Comparison of ENCODE assay signal across 6 cellular contexts in the genomic region with DNA sequence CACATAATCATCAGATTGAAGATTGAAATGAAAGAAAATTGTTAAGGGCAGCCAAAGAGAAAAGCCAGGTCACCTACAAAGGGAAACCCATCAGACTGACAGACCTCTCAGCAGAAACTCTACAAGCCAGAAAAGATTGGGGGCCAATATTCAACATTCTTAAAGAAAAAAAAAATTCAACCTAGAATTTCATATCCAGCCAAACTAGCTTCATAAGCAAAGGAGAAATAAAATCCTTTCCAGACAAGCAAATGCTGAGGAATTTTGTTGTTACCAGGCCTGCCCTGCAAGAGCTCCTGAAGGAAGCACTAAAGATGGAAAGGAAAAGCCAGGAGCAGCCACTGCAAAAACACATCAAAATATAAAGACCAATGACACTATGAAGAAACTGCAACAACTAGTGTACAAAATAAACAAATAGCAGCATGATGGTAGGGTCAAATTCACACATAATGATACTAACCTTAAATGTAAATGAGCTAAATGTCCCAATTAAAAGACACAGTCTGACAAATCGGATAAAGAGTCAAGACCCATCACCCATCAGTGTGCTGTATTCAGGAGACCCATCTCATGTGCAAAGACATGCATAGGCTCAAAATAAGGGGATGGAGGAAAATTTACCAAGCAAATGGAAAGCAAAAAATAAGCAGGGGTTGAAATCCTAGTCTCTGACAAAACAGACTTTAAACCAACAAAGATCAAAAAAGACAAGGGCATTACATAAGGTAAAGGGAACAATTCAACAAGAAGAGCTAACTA. TPM values are rescaled to one million over a fixed set of nuclear protein-coding genes. Genes with fewer than 3 reads are reported as not detected.
DNase-seq lines count a peak whose midpoint lies in the region; ATAC-seq, FAIRE-seq and TF ChIP-seq lines count a peak whose summit lies in the region.
"Not testable (repeated sequence)": the region's sequence is repeated elsewhere in the genome, so short reads cannot be mapped to it uniquely, and the experiment has no call there.
"Had no signal": no experiment of that assay in that cellular context is flagged by ENCODE, and none has a peak within 500 bp of the region (broad histone marks: within the 10 kb centered on the region; RNA-seq: fewer than 3 reads in every experiment).

No MANE protein-coding gene starts in this region.

- H3K4me1 ChIP-seq in HepG2 (ENCODE audit: insufficient read depth, low read length): not testable (repeated sequence)

- not testable (repeated sequence) for TF ChIP-seq EP300 in HepG2 (IDR thresholded peaks at IDR 0.05; ENCODE audit: low read depth in 2 of 2, low read length in 2 of 2); HepG2 (CRISPR knock-in tag; IDR thresholded peaks at IDR 0.05; ENCODE audit: borderline replicate concordance)

- not testable (repeated sequence) for ATAC-seq in HepG2

- peaks cover 22 to 42% of the 10 kb centered on the region in 2 experiments for H3K36me3 ChIP-seq in HepG2 (replicated peaks in 1 of 2; ENCODE audit: control insufficient read depth in 1 of 2, insufficient read depth in 2 of 2, low read length in 2 of 2)

- H2AFZ ChIP-seq in HepG2 (ENCODE audit: low read length): not testable (repeated sequence)

- H3K27me3 ChIP-seq in HepG2 (ENCODE audit: control insufficient read depth in 1 of 2, insufficient read depth in 2 of 2, low read length in 2 of 2): not testable (repeated sequence)

- not testable (repeated sequence) for H3K9ac ChIP-seq in HepG2 (ENCODE audit: insufficient read depth, low read depth, low read length)

- not testable (repeated sequence) for BruUV-seq in HepG2 (replicated peaks; lab: Mats Ljungman, UMichigan)

- not testable (repeated sequence) for DNase-seq in HepG2 (ENCODE audit: low spot score)

- not testable (repeated sequence) for H3K4me2 ChIP-seq in HepG2 (ENCODE audit: low read depth, low read length)

- POLR2A ChIA-PET in HepG2 (lab: Yijun Ruan, JAX): interaction anchor here (1.0 to 3.3 kb wide), 3 partner anchors 16 to 65 kb away, joined by 3 to 16 read pairs (median 3); partner anchors contain the start of gene HNMT

- not testable (repeated sequence) for FAIRE-seq in HepG2 (lab: Jason Lieb, UNC)

- CTCF ChIA-PET in HepG2 (lab: Yijun Ruan, JAX; ENCODE audit: low intra/inter-chr PET ratio, low total read pairs): not testable (repeated sequence)

- not testable (repeated sequence) for H4K20me1 ChIP-seq in HepG2 (ENCODE audit: insufficient read depth, low read length)

- not testable (repeated sequence) for H3K4me3 ChIP-seq in HepG2 (replicated peaks in 1 of 3; ENCODE audit: insufficient read depth in 1 of 3, low read depth in 2 of 3, low read length in 3 of 3)

- TF ChIP-seq POLR2A in HepG2 (IDR thresholded peaks at IDR 0.05; ENCODE audit: insufficient read depth in 1 of 2, low read depth in 2 of 2, low read length in 2 of 2): 0 out of 4 replicates have a peak, but pooled peaks of 1 of the 2 experiments have one; percentile 23

- not testable (repeated sequence) for TF ChIP-seq CTCF in HepG2 (CRISPR knock-in tag; IDR thresholded peaks at IDR 0.05)

- TF ChIP-seq RAD21 in HepG2 (CRISPR knock-in tag; IDR thresholded peaks at IDR 0.05): not testable (repeated sequence)

- 100% methylated on average over 1 of the region's 1 CpG for WGBS in HepG2 (ENCODE audit: low lambda C conversion rate)

- not testable (repeated sequence) for H3K27ac ChIP-seq in HepG2 (ENCODE audit: extremely low read length, insufficient read depth, low read length)

- peaks cover 11% of the 10 kb centered on the region for H3K79me2 ChIP-seq in HepG2 (ENCODE audit: insufficient read depth, low read length)

- H3K9me3 ChIP-seq in HepG2 (ENCODE audit: low read length): peaks cover 50% of the 10 kb centered on the region

- in situ Hi-C loops in HepG2 (cut with HindIII; ENCODE audit: extremely low pct_ligation_motif_present, low pct_unique_long_range_greater_than_20kb): not testable (repeated sequence)

- intact Hi-C loops in HepG2 (cut with micrococcal nuclease; ENCODE audit: unreplicated experiment): not testable (repeated sequence)

TF ChIP-seq in HepG2, 621 proteins besides CTCF, POLR2A, EP300 and RAD21:
- TF ChIP-seq ZNF780A (CRISPR knock-in tag; IDR thresholded peaks at IDR 0.05) (0 out of 2 replicates have a peak, but pooled peaks have one; percentile 34), ZC3H13 (CRISPR knock-in tag; IDR thresholded peaks at IDR 0.05) (0 out of 2 replicates have a peak, but pooled peaks have one; percentile 41), PAF1 (CRISPR knock-in tag; IDR thresholded peaks at IDR 0.05) (peak; percentile 96), POLR2AphosphoS2 (IDR thresholded peaks at IDR 0.05; ENCODE audit: low read depth, low read length) (peak; percentile 34; the same call in 1 of the 2 replicates), NONO (IDR thresholded peaks at IDR 0.05) (0 out of 2 replicates have a peak, but pooled peaks have one; percentile 12), SSRP1 (CRISPR knock-in tag; IDR thresholded peaks at IDR 0.05) (peak; percentile 87), ZFP1 (CRISPR knock-in tag; IDR thresholded peaks at IDR 0.05) (peak; percentile 97; the same call in 1 of the 2 replicates)
- not testable (repeated sequence) for TF ChIP-seq NONO (CRISPR knock-in tag; conservative IDR thresholded peaks at IDR 0.05)

RNA-seq across cellular contexts. Expression of gene HNMT, which starts 29.6 kb away (rescaled TPM):
- total RNA-seq in HepG2 (2016; rRNA removed; fragmentation: Illumina TruSeq; extraction: Trizol): 309 and 372 TPM in 2 replicates
- total RNA-seq in HepG2 (2016; cell fraction: cytosol; rRNA removed; fragmentation: Illumina TruSeq; extraction: Trizol; ENCODE audit: low read depth): 103 and 116 TPM in 2 replicates
- total RNA-seq in HepG2 (2016; cell fraction: insoluble cytoplasmic fraction; rRNA removed; fragmentation: Illumina TruSeq; extraction: Trizol): 312 and 373 TPM in 2 replicates
- total RNA-seq in HepG2 (2016; cell fraction: membrane; rRNA removed; fragmentation: Illumina TruSeq; extraction: Trizol): 157 and 177 TPM in 2 replicates
- 234 and 240 TPM in 2 replicates for total RNA-seq in HepG2 (2016; cell fraction: nucleus; rRNA removed; fragmentation: Illumina TruSeq; extraction: Trizol)
- 259 and 279 TPM in 2 replicates for polyA plus RNA-seq in HepG2 (2011; rRNA removed)
- polyA plus RNA-seq in HepG2 (2011; cell fraction: cytosol; rRNA removed): 170 and 271 TPM in 2 replicates
- 129 and 171 TPM in 2 replicates for polyA plus RNA-seq in HepG2 (2011; cell fraction: nucleus; rRNA removed)
- 561 and 648 TPM in 2 replicates for polyA plus RNA-seq in HepG2 (2012)
- 80.3 and 85.6 TPM in 2 replicates for polyA plus RNA-seq in HepG2 (2016; cell fraction: cytosol; fragmentation: Illumina TruSeq; extraction: Trizol; ENCODE audit: low read depth)
- polyA plus RNA-seq in HepG2 (2016; cell fraction: insoluble cytoplasmic fraction; fragmentation: Illumina TruSeq; extraction: Trizol; ENCODE audit: low read depth): 297 and 326 TPM in 2 replicates
- 111 and 113 TPM in 2 replicates for polyA plus RNA-seq in HepG2 (2016; cell fraction: membrane; fragmentation: Illumina TruSeq; extraction: Trizol; ENCODE audit: low read depth)
- polyA plus RNA-seq in HepG2 (2016; cell fraction: nucleus; fragmentation: Illumina TruSeq; extraction: Trizol; ENCODE audit: insufficient read depth, low read depth): 221 and 224 TPM in 2 replicates
- polyA minus RNA-seq in HepG2 (2011; rRNA and poly(A)+ RNA removed; ENCODE audit: low replicate concordance): 14.7 and 77.3 TPM in 2 replicates
- polyA minus RNA-seq in HepG2 (2011; cell fraction: cytosol; rRNA and poly(A)+ RNA removed): 111 and 128 TPM in 2 replicates
- polyA minus RNA-seq in HepG2 (2011; cell fraction: nucleus; rRNA and poly(A)+ RNA removed): 529 and 697 TPM in 2 replicates
- total RNA-seq: B cell; CD4-positive, CD25-positive, alpha-beta regulatory T cell; CD8-positive, alpha-beta T cell had no signal
- polyA plus RNA-seq: CD4-positive, alpha-beta memory T cell; CD4-positive, CD25-positive, alpha-beta regulatory T cell; CD8-positive, alpha-beta memory T cell had no signal
